9 cellular contexts compared by ENCODE assay signal in genomic region chr21:37675202-37675801, GRCh38.
DNase-seq lines count a peak whose midpoint lies in the region; ATAC-seq lines count a peak whose summit lies in the region.
"Had no signal": no experiment of that assay in that cellular context is flagged by ENCODE, and none has a peak within 500 bp of the region (broad histone marks: within the 10 kb centered on the region; RNA-seq: fewer than 3 reads in every experiment).

No MANE protein-coding gene starts in this region.

- peaks cover 27% of the 10 kb centered on the region for H3K27me3 ChIP-seq in ectodermal cell (ENCODE audit: control insufficient read depth, insufficient read depth, low read length, poor library complexity, severe bottlenecking)

- 15 to 17% methylated on average over 35 of the region's 35 CpGs for WGBS in ectodermal cell, 2 experiments

- H3K36me3 ChIP-seq in ectodermal cell (ENCODE audit: control insufficient read depth, insufficient read depth, low read length), result no peaks in the 10 kb centered on the region

- peak; percentile 7 for DNase-seq in NCI-H2029 treated with DMSO at 0.1 percent for 48 hours (lab: John Stamatoyannopoulos, UW)
- peak; percentile 38 to 42 for DNase-seq in activated CD4-positive, alpha-beta T cell treated with anti-CD3 and anti-CD28 coated beads, Interleukin-2, amount 50 U/mL, for 4 hours
- peak; percentile 57 to 74 for DNase-seq in lung microvascular endothelial cell (ENCODE audit: low read depth in 2 of 2)
- DNase-seq in stimulated activated CD8-positive, alpha-beta memory T cell treated with anti-CD3 and anti-CD28 coated beads, Interleukin-15, amount 100 ng/mL, for 48 hours (ENCODE audit: low read depth in 2 of 2), result peak; percentile 24 to 27

- peaks cover 4% of the 10 kb centered on the region for H3K4me1 ChIP-seq in ectodermal cell (ENCODE audit: control insufficient read depth, insufficient read depth, low read length)

- ATAC-seq in GM18868 (IDR thresholded peaks at IDR 0.05; ENCODE audit: unreplicated experiment) (peak; percentile 68), GM21737 (IDR thresholded peaks at IDR 0.05; ENCODE audit: unreplicated experiment) (no peak), GM21529 (IDR thresholded peaks at IDR 0.05; ENCODE audit: unreplicated experiment) (no peak)

- H3K9me3 ChIP-seq in ectodermal cell (ENCODE audit: control insufficient read depth, low read length), result no peaks in the 10 kb centered on the region

- H3K4me3 ChIP-seq in ectodermal cell (ENCODE audit: insufficient read depth, low read depth, low read length), result peak overlapping the region; percentile 18

- no peak overlapping the region for H3K27ac ChIP-seq in ectodermal cell (ENCODE audit: insufficient read depth, low read depth, low read length, poor library complexity, severe bottlenecking)
- H3K27ac ChIP-seq: epithelial cell of prostate had no signal

Comparison
In these comparisons a context has a peak if more than half of its experiments do, and no peak if none do; other contexts are left out.
1. DNase-seq: peak in every context shown above with its lines; median percentile 66 in lung microvascular endothelial cell; 40 in activated CD4-positive, alpha-beta T cell treated with anti-CD3 and anti-CD28 coated beads, Interleukin-2, amount 50 U/mL, for 4 hours; 26 in stimulated activated CD8-positive, alpha-beta memory T cell treated with anti-CD3 and anti-CD28 coated beads, Interleukin-15, amount 100 ng/mL, for 48 hours; 7 in NCI-H2029 treated with DMSO at 0.1 percent for 48 hours.